12 cellular contexts compared by ENCODE assay signal in genomic region chr18:12214296-12215005, GRCh38. TPM values are rescaled to one million over a fixed set of nuclear protein-coding genes. Genes with fewer than 3 reads are reported as not detected.
"Had no signal": no experiment of that assay in that cellular context is flagged by ENCODE, and none has a peak within 500 bp of the region (broad histone marks: within the 10 kb centered on the region; RNA-seq: fewer than 3 reads in every experiment).

No MANE protein-coding gene starts in this region.

RNA-seq across cellular contexts. Expression of gene CIDEA, which starts 39.7 kb away (rescaled TPM):
- total RNA-seq: activated T-helper 1 cell treated with anti-CD3 and anti-CD28 coated beads, Interleukin-12 subunit alpha, Interleukin-12 subunit beta, Interleukin-2, Interleukin-4 antibody, amounts not matched to agents 30 ng/mL and 10 ng/mL and 1 ng/mL, durations not matched to agents 14 hours and 24 hours and 36 hours; cardiac muscle cell; chondrocyte; left lobe of liver; mesothelial cell of epicardium; natural killer cell treated with Interleukin-12 subunit alpha and Interleukin-12 subunit beta and Interleukin-15 and Interleukin-18, amount 100 ng/mL, for 72 hours; right lobe of liver; T-helper 2 cell treated with Interferon-gamma antibody and Interleukin-4, amounts not matched to agents 100 ng/mL and 5 ng/mL, for 36 hours; thoracic aorta; upper lobe of left lung had no signal
- polyA plus RNA-seq: cardiac muscle cell, endothelial cell of umbilical vein, lung had no signal
